In the genomic region with DNA sequence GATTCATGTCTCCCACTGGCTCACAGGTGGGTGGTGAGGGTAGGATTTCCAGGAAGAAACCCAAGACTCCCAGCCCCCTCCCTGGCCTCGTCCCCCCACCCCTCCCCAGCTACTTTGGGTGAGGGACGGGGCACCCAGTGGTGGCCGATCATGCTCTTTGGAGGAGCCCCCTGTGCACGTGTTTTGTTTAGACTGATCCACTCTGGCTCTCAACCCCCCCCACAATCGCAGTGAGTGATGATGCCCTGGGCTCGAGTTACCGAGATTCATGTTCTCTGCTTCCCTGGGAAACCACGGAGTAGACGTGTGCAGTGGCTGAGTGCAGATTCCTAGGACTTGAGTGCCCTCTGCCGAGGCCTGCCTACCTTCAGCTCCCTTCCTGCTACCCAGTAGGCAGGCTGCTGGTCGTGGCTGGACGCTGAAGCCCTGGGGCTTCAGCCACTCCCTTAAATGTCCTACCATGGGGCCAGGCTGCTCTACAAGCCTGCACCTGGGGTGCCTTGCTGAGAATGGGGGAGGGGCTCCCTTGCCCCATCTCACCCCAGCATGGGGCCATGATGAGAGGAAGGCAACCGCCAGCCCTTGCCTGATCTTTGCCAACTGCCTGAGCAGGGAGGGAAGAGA, we compare ENCODE assay signal across 7 cellular contexts. TPM values are rescaled to one million over a fixed set of nuclear protein-coding genes. Genes with fewer than 3 reads are reported as not detected.
A peak's percentile ranks its signal among the peaks of the same experiment; 100 is the strongest.
DNase-seq lines count a peak whose midpoint lies in the region; ATAC-seq, FAIRE-seq and TF ChIP-seq lines count a peak whose summit lies in the region.

No MANE protein-coding gene starts in this region.

- H3K27ac Mint-ChIP-seq in endodermal cell = no peak overlapping the region

- H3K9me3 ChIP-seq in endodermal cell (ENCODE audit: control insufficient read depth, low read length) = no peaks in the 10 kb centered on the region

- peak overlapping the region; percentile 16 for H3K4me3 Mint-ChIP-seq in endodermal cell

- TF ChIP-seq CTCF in endodermal cell (conservative IDR thresholded peaks at IDR 0.05) = peak; percentile 67

- peaks cover 76% of the 10 kb centered on the region for H3K27me3 Mint-ChIP-seq in endodermal cell (ENCODE audit: insufficient read depth)

- peaks cover 59% of the 10 kb centered on the region for H3K27me3 ChIP-seq in endodermal cell (ENCODE audit: control insufficient read depth, insufficient read depth, low read length, poor library complexity, severe bottlenecking)

- WGBS in endodermal cell (ENCODE audit: insufficient coverage in 1 of 2, insufficient read length in 1 of 2), 2 experiments = 7 to 25% methylated on average over 6 to 12 of the region's 13 CpGs

- TF ChIP-seq POLR2A in erythroblast (IDR thresholded peaks at IDR 0.05; ENCODE audit: low read length) = no peak

- H3K9me3 Mint-ChIP-seq in endodermal cell = no peaks in the 10 kb centered on the region

- intact Hi-C loops in sciatic nerve (cut with DNase I) = no loop called here

- H3K36me3 ChIP-seq in endodermal cell (ENCODE audit: control insufficient read depth, insufficient read depth, low read length) = no peaks in the 10 kb centered on the region

- no peak overlapping the region for H3K9ac ChIP-seq in endodermal cell (ENCODE audit: extremely low read depth, low read length, poor library complexity, severe bottlenecking)

- no peak overlapping the region for H3K27ac ChIP-seq in endodermal cell (ENCODE audit: low read depth, low read length)

- ATAC-seq in sciatic nerve (peak; percentile 70), GM19395 (IDR thresholded peaks at IDR 0.05; ENCODE audit: unreplicated experiment) (no peak)

- no peak for FAIRE-seq in HTR-8/SVneo (lab: Jason Lieb, UNC)

- H3K36me3 Mint-ChIP-seq in endodermal cell (ENCODE audit: low read depth) = no peaks in the 10 kb centered on the region

- H3K4me1 ChIP-seq in endodermal cell (ENCODE audit: control insufficient read depth, insufficient read depth, low read length) = peaks cover 6% of the 10 kb centered on the region

- DNase-seq in HTR-8/SVneo (ENCODE audit: insufficient read length, low spot score) = peak; percentile 11
- peak; percentile 100 for DNase-seq in NCI-H510A treated with DMSO at 0.1 percent for 48 hours (lab: John Stamatoyannopoulos, UW)
- DNase-seq in endodermal cell = peak; percentile 73
- DNase-seq in sciatic nerve (ENCODE audit: low spot score) = no peak
- no peak for DNase-seq in erythroblast (lab: John Stamatoyannopoulos, UW)
- no peak for DNase-seq in GF-D8 (lab: John Stamatoyannopoulos, UW)

- no peak overlapping the region for H3K4me3 ChIP-seq in endodermal cell (ENCODE audit: low read length)

- peaks cover 30% of the 10 kb centered on the region for H3K4me1 Mint-ChIP-seq in endodermal cell

RNA-seq across cellular contexts. Expression of a gene that starts 3.9 kb away (rescaled TPM):
- total RNA-seq in endodermal cell (10 to 100 TPM; 13.4 to 32.4 TPM), sciatic nerve (32.2 TPM)
- polyA plus RNA-seq in endodermal cell (2013, experiment 1 of 2) = 6.4 TPM
- polyA plus RNA-seq in endodermal cell (2013, experiment 2 of 2) = 6.6 TPM

Comparison
In these comparisons a context has a peak if more than half of its experiments do, and no peak if none do; other contexts are left out.
1. DNase-seq: peak in HTR-8/SVneo (single experiment), NCI-H510A treated with DMSO at 0.1 percent for 48 hours (single experiment) and endodermal cell (single experiment); none in sciatic nerve (single experiment), erythroblast (0 of 2) and GF-D8 (single experiment).